10 cellular contexts compared by ENCODE assay signal in the genomic region with DNA sequence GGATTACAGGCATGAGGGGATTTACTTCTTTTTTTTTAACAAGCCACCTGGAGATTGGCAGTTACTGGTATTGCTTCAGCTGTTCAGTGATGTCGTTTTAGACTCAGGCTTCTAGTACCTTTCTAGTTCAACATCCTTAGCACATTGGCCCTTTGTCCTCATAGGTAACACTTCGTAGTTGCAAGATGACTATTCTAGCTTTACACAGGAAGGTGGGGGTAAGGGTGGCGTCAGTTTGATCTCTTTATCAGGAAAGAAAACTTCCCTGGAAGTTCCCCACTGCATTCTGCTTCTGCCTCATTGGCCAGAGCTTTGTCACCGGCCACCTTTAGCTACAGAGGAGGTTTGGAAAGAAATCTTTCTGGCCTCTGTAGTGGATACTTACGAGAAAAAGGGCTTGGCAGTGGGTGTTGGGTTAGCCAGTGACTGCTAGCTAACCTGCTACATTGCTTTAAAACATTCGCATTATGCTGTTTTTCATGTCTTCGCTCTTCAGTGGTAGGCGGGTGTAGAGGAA. TPM values are rescaled to one million over a fixed set of nuclear protein-coding genes. Genes with fewer than 3 reads are reported as not detected.
DNase-seq lines count a peak whose midpoint lies in the region; ATAC-seq lines count a peak whose summit lies in the region.
"Had no signal": no experiment of that assay in that cellular context is flagged by ENCODE, and none has a peak within 500 bp of the region (broad histone marks: within the 10 kb centered on the region; RNA-seq: fewer than 3 reads in every experiment).

No MANE protein-coding gene starts in this region.

- intact Hi-C loops in left ventricle myocardium superior (cut with micrococcal nuclease) = no loop called here

- ATAC-seq in GM18858 (IDR thresholded peaks at IDR 0.05; ENCODE audit: unreplicated experiment) (peak; percentile 43), HG02852 (IDR thresholded peaks at IDR 0.05; ENCODE audit: unreplicated experiment) (peak; percentile 76), GM19324 (IDR thresholded peaks at IDR 0.05; ENCODE audit: low FRiP score, unreplicated experiment) (no peak), left ventricle myocardium superior (no peak)
- ATAC-seq in activated T-helper 17 cell treated with anti-CD3 and anti-CD28 coated beads, Interleukin-2, amount 50 U/mL, for 72 hours (replicated peaks) = peak; percentile 87
- ATAC-seq: HCT116, right lobe of liver had no signal

- H3K27ac ChIP-seq in caudate nucleus (ENCODE audit: low read depth, low read length) = no peak overlapping the region
- H3K27ac ChIP-seq: right lobe of liver had no signal

- H3K4me1 Mint-ChIP-seq in activated T-helper 17 cell treated with anti-CD3 and anti-CD28 coated beads, Interleukin-2, amount 50 U/mL, for 72 hours = peaks cover 58% of the 10 kb centered on the region

- H3K27me3 Mint-ChIP-seq in activated T-helper 17 cell treated with anti-CD3 and anti-CD28 coated beads, Interleukin-2, amount 50 U/mL, for 72 hours = no peaks in the 10 kb centered on the region

- no peaks in the 10 kb centered on the region for H3K9me3 Mint-ChIP-seq in activated T-helper 17 cell treated with anti-CD3 and anti-CD28 coated beads, Interleukin-2, amount 50 U/mL, for 72 hours

- H3K4me3 Mint-ChIP-seq in activated T-helper 17 cell treated with anti-CD3 and anti-CD28 coated beads, Interleukin-2, amount 50 U/mL, for 72 hours = peak overlapping the region; percentile 72

- peak; percentile 38 to 56 (median 54) for DNase-seq in stimulated activated CD4-positive, alpha-beta T cell treated with anti-CD3 and anti-CD28 coated beads, Interleukin-12 subunit alpha, Interleukin-12 subunit beta, amount 100 ng/mL, for 48 hours (ENCODE audit: low read depth in 2 of 3, low spot score in 1 of 3)
- DNase-seq in caudate nucleus (lab: John Stamatoyannopoulos, UW) (no peak), left ventricle myocardium superior (no peak), AG08396 (ENCODE audit: low spot score) (no peak)
- DNase-seq: right lobe of liver had no signal

- peak overlapping the region; percentile 95 for H3K27ac Mint-ChIP-seq in activated T-helper 17 cell treated with anti-CD3 and anti-CD28 coated beads, Interleukin-2, amount 50 U/mL, for 72 hours

- peaks cover 92% of the 10 kb centered on the region for H3K36me3 Mint-ChIP-seq in activated T-helper 17 cell treated with anti-CD3 and anti-CD28 coated beads, Interleukin-2, amount 50 U/mL, for 72 hours (ENCODE audit: low read depth)

RNA-seq across cellular contexts. Expression of a gene that starts 40.7 kb away (rescaled TPM):
- 100 to 1,000 TPM; 125 to 349 TPM for total RNA-seq in activated T-helper 17 cell treated with anti-CD3 and anti-CD28 coated beads, Interleukin-2, amount 50 U/mL, for 72 hours
- 8.8 TPM for total RNA-seq in left ventricle myocardium superior

RNA-seq across cellular contexts. Expression of a gene that starts 47.4 kb away (rescaled TPM):
- 10 to 100 TPM; 31.5 to 41.0 TPM for total RNA-seq in activated T-helper 17 cell treated with anti-CD3 and anti-CD28 coated beads, Interleukin-2, amount 50 U/mL, for 72 hours
- 26.8 TPM for total RNA-seq in left ventricle myocardium superior

Comparison
In these comparisons a context has a peak if more than half of its experiments do, and no peak if none do; other contexts are left out.
1. ATAC-seq: peak in GM18858 (single experiment), HG02852 (single experiment) and activated T-helper 17 cell treated with anti-CD3 and anti-CD28 coated beads, Interleukin-2, amount 50 U/mL, for 72 hours (single experiment); none in GM19324 (single experiment) and left ventricle myocardium superior (single experiment).
2. DNase-seq: peak in stimulated activated CD4-positive, alpha-beta T cell treated with anti-CD3 and anti-CD28 coated beads, Interleukin-12 subunit alpha, Interleukin-12 subunit beta, amount 100 ng/mL, for 48 hours (3 of 3); none in caudate nucleus (0 of 61), left ventricle myocardium superior (single experiment) and AG08396 (single experiment).
3. RNA of a gene that starts 40.7 kb away (total RNA-seq): 125 to 349 TPM in activated T-helper 17 cell treated with anti-CD3 and anti-CD28 coated beads, Interleukin-2, amount 50 U/mL, for 72 hours; 8.8 TPM in left ventricle myocardium superior (single experiment); every median in the first group is over 10 times any median in the second.